16 cellular contexts compared by ENCODE assay signal in genomic region chr16:23974223-23974622, GRCh38.
A peak's percentile ranks its signal among the peaks of the same experiment; 100 is the strongest.
DNase-seq lines count a peak whose midpoint lies in the region; ATAC-seq and TF ChIP-seq lines count a peak whose summit lies in the region.
"Had no signal": no experiment of that assay in that cellular context is flagged by ENCODE, and none has a peak within 500 bp of the region (broad histone marks: within the 10 kb centered on the region; RNA-seq: fewer than 3 reads in every experiment).

No MANE protein-coding gene starts in this region.

- no peak overlapping the region for H3K4me3 Mint-ChIP-seq in activated naive CD8-positive, alpha-beta T cell treated with anti-CD3 and anti-CD28 coated beads, Interleukin-2, amount 50 U/mL, for 24 hours
- H3K4me3 Mint-ChIP-seq in naive B cell = peak overlapping the region in 2 of 8 donors; percentile 71 to 79
- H3K4me3 Mint-ChIP-seq: T-helper 2 cell treated with Interferon-gamma antibody and Interleukin-4, amounts not matched to agents 5 μg/mL and 100 μg/mL, for 36 hours had no signal

- no peak for ATAC-seq in activated naive CD8-positive, alpha-beta T cell treated with anti-CD3 and anti-CD28 coated beads, Interleukin-2, amount 50 U/mL, for 24 hours
- no peak for ATAC-seq in naive B cell (ENCODE audit: low read depth in 2 of 2)
- ATAC-seq: gastroesophageal sphincter had no signal

- no peak overlapping the region for H3K4me3 ChIP-seq in NB4 (ENCODE audit: low read depth, low read length)
- H3K4me3 ChIP-seq: gastroesophageal sphincter, uterus had no signal

- H3K9me3 Mint-ChIP-seq in activated naive CD8-positive, alpha-beta T cell treated with anti-CD3 and anti-CD28 coated beads, Interleukin-2, amount 50 U/mL, for 24 hours = no peaks in the 10 kb centered on the region
- H3K9me3 Mint-ChIP-seq in naive B cell = no peaks in the 10 kb centered on the region
- H3K9me3 Mint-ChIP-seq: T-helper 2 cell treated with Interferon-gamma antibody and Interleukin-4, amounts not matched to agents 5 μg/mL and 100 μg/mL, for 36 hours had no signal

- H3K4me1 Mint-ChIP-seq in activated naive CD8-positive, alpha-beta T cell treated with anti-CD3 and anti-CD28 coated beads, Interleukin-2, amount 50 U/mL, for 24 hours = peaks cover 84% of the 10 kb centered on the region
- peaks cover 68 to 88% (median 87%) of the 10 kb centered on the region in 3 donors for H3K4me1 Mint-ChIP-seq in naive B cell

- TF ChIP-seq POLR2A in NB4 (IDR thresholded peaks at IDR 0.05; ENCODE audit: extremely low read depth, insufficient read length) = no peak
- TF ChIP-seq POLR2A in erythroblast (IDR thresholded peaks at IDR 0.05; ENCODE audit: low read length) = no peak

- no peaks in the 10 kb centered on the region for H3K27me3 Mint-ChIP-seq in activated naive CD8-positive, alpha-beta T cell treated with anti-CD3 and anti-CD28 coated beads, Interleukin-2, amount 50 U/mL, for 24 hours
- H3K27me3 Mint-ChIP-seq in naive B cell = no peaks in the 10 kb centered on the region

- H3K36me3 Mint-ChIP-seq in activated naive CD8-positive, alpha-beta T cell treated with anti-CD3 and anti-CD28 coated beads, Interleukin-2, amount 50 U/mL, for 24 hours (ENCODE audit: low read depth) = peaks cover 13% of the 10 kb centered on the region
- peaks cover 7 to 15% of the 10 kb centered on the region in 2 donors for H3K36me3 Mint-ChIP-seq in naive B cell

- TF ChIP-seq CTCF in NB4 (IDR thresholded peaks at IDR 0.05; ENCODE audit: low read depth, low read length) = no peak

- peak overlapping the region; percentile 23 for H3K27ac Mint-ChIP-seq in activated naive CD8-positive, alpha-beta T cell treated with anti-CD3 and anti-CD28 coated beads, Interleukin-2, amount 50 U/mL, for 24 hours
- H3K27ac Mint-ChIP-seq in naive B cell = peak overlapping the region in 5 of 6 donors; percentile 18 to 89 (median 82)
- H3K27ac Mint-ChIP-seq: T-helper 2 cell treated with Interferon-gamma antibody and Interleukin-4, amounts not matched to agents 5 μg/mL and 100 μg/mL, for 36 hours had no signal

- DNase-seq in ELF-1 (ENCODE audit: low read depth, low spot score) (peak; percentile 54), NB4 (ENCODE audit: low read depth) (peak; percentile 15), naive B cell (no peak), mucosa of gallbladder (ENCODE audit: low spot score) (no peak), erythroblast (lab: John Stamatoyannopoulos, UW) (no peak), NCI-H69 (lab: John Stamatoyannopoulos, UW) (no peak)
- DNase-seq in activated naive CD8-positive, alpha-beta T cell treated with anti-CD3 and anti-CD28 coated beads, Interleukin-2, amount 50 U/mL, for 24 hours = no peak
- DNase-seq: activated CD4-positive, alpha-beta T cell treated with anti-CD3 and anti-CD28 coated beads, Interleukin-2, amount 50 U/mL, for 4 hours; activated effector memory CD4-positive, alpha-beta T cell treated with anti-CD3 and anti-CD28 coated beads, Interleukin-2, amount 50 U/mL, for 16 hours; NCI-H1105 treated with DMSO at 0.1 percent for 48 hours; NCI-H226; OCI-M1; stimulated activated CD4-positive, alpha-beta T cell treated with anti-CD3 and anti-CD28 coated beads, Interleukin-2, amount 100 ng/mL, for 24 hours; uterus had no signal

Comparison
In these comparisons a context has a peak if more than half of its experiments do, and no peak if none do; other contexts are left out.
1. DNase-seq: peak in ELF-1 (single experiment) and NB4 (single experiment); none in activated naive CD8-positive, alpha-beta T cell treated with anti-CD3 and anti-CD28 coated beads, Interleukin-2, amount 50 U/mL, for 24 hours (single experiment), naive B cell (single experiment), mucosa of gallbladder (single experiment), erythroblast (0 of 2) and NCI-H69 (single experiment).